ENCODE assay signal across 28 cellular contexts in the genomic region with DNA sequence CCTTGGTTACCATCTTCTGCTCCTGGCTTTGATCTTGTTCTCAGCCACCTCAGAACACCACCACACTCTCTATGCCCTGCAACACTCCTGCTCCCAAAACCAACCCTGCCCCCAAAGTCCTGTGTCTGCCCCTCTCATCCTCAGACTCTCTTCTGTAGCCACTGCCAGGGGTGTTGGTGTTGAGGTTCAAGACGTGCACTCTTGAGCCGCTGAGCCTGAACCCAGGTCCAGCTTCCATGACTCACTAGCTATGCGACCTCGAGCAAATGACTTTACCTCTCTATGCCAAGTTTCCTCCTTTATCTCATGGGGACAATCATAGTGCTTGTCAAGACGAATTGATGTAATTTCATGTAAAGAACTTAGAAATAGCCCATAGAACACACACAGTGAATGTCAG. TPM values are rescaled to one million over a fixed set of nuclear protein-coding genes. Genes with fewer than 3 reads are reported as not detected.
"Had no signal": no experiment of that assay in that cellular context is flagged by ENCODE, and none has a peak within 500 bp of the region (broad histone marks: within the 10 kb centered on the region; RNA-seq: fewer than 3 reads in every experiment).

No MANE protein-coding gene starts in this region.

- DNase-seq: activated CD4-positive, alpha-beta T cell treated with anti-CD3 and anti-CD28 coated beads, Interleukin-2, amount 50 U/mL, for 1 hour; activated CD4-positive, CD25-positive, alpha-beta regulatory T cell treated with anti-CD3 and anti-CD28 coated beads, Interleukin-2, amount 50 U/mL, for 72 hours; activated CD8-positive, alpha-beta T cell treated with anti-CD3 and anti-CD28 coated beads for 36 hours; activated naive CD8-positive, alpha-beta T cell treated with anti-CD3 and anti-CD28 coated beads, Interleukin-2, amount 50 U/mL, for 24 hours; activated T-cell treated with anti-CD3 and anti-CD28 coated beads, Interleukin-2, amount 50 U/mL, for 4 hours; anterior cingulate cortex; body of pancreas; colonic mucosa; effector memory CD4-positive, alpha-beta T cell; foreskin melanocyte; heart right ventricle; left cardiac atrium; midbrain; naive thymus-derived CD4-positive, alpha-beta T cell; stimulated activated CD4-positive, alpha-beta T cell treated with anti-CD3 and anti-CD28 coated beads, Interleukin-12 subunit alpha, Interleukin-12 subunit beta, amount 100 ng/mL, for 4 hours; stimulated activated CD4-positive, alpha-beta T cell treated with anti-CD3 and anti-CD28 coated beads, Interleukin-4, amount 100 ng/mL, for 1 hour; stimulated activated naive CD8-positive, alpha-beta T cell treated with anti-CD3 and anti-CD28 coated beads, Interleukin-15, Interleukin-2, amounts not matched to agents 100 U/mL and 50 U/mL, for 24 hours; trophoblast cell; WERI-Rb-1 had no signal

- H3K4me1 ChIP-seq: body of pancreas, colonic mucosa, heart right ventricle had no signal

- H3K27ac ChIP-seq: body of pancreas, colonic mucosa, heart right ventricle, thoracic aorta, WERI-Rb-1 had no signal

- H3K36me3 Mint-ChIP-seq: activated naive CD4-positive, alpha-beta T cell treated with anti-CD3 and anti-CD28 coated beads, Interleukin-2, amount 50 U/mL, for 24 hours; naive thymus-derived CD4-positive, alpha-beta T cell had no signal

- H3K4me3 Mint-ChIP-seq: activated CD8-positive, alpha-beta T cell treated with anti-CD3 and anti-CD28 coated beads for 36 hours; activated naive CD4-positive, alpha-beta T cell treated with anti-CD3 and anti-CD28 coated beads, Interleukin-2, amount 50 U/mL, for 24 hours; activated naive CD8-positive, alpha-beta T cell treated with anti-CD3 and anti-CD28 coated beads, Interleukin-2, amount 50 U/mL, for 24 hours; activated T-cell treated with anti-CD3 and anti-CD28 coated beads, Interleukin-2, amount 50 U/mL, for 4 hours; naive thymus-derived CD4-positive, alpha-beta T cell; neural crest cell had no signal

- H3K9me3 Mint-ChIP-seq: activated CD8-positive, alpha-beta T cell treated with anti-CD3 and anti-CD28 coated beads for 36 hours; activated naive CD4-positive, alpha-beta T cell treated with anti-CD3 and anti-CD28 coated beads, Interleukin-2, amount 50 U/mL, for 24 hours; activated naive CD8-positive, alpha-beta T cell treated with anti-CD3 and anti-CD28 coated beads, Interleukin-2, amount 50 U/mL, for 24 hours; activated T-cell treated with anti-CD3 and anti-CD28 coated beads, Interleukin-2, amount 50 U/mL, for 4 hours; activated T-helper 2 cell treated with anti-CD3 and anti-CD28 coated beads, Interferon-gamma antibody, Interleukin-2, Interleukin-4, amounts not matched to agents 10 μg/mL and 5 μg/mL and 100 μg/mL, durations not matched to agents 14 hours and 24 hours and 36 hours; neural crest cell had no signal

- H3K36me3 ChIP-seq: colonic mucosa, heart right ventricle, thoracic aorta, WERI-Rb-1 had no signal

- H3K27me3 ChIP-seq: body of pancreas, colonic mucosa had no signal

- H3K27ac Mint-ChIP-seq: activated CD8-positive, alpha-beta T cell treated with anti-CD3 and anti-CD28 coated beads for 36 hours; activated naive CD4-positive, alpha-beta T cell treated with anti-CD3 and anti-CD28 coated beads, Interleukin-2, amount 50 U/mL, for 24 hours; activated naive CD8-positive, alpha-beta T cell treated with anti-CD3 and anti-CD28 coated beads, Interleukin-2, amount 50 U/mL, for 24 hours; activated T-helper 2 cell treated with anti-CD3 and anti-CD28 coated beads, Interferon-gamma antibody, Interleukin-2, Interleukin-4, amounts not matched to agents 10 μg/mL and 5 μg/mL and 100 μg/mL, durations not matched to agents 14 hours and 24 hours and 36 hours; naive thymus-derived CD4-positive, alpha-beta T cell had no signal

- ATAC-seq: activated CD8-positive, alpha-beta T cell treated with anti-CD3 and anti-CD28 coated beads for 36 hours; activated naive CD8-positive, alpha-beta T cell treated with anti-CD3 and anti-CD28 coated beads, Interleukin-2, amount 50 U/mL, for 24 hours; activated T-cell treated with anti-CD3 and anti-CD28 coated beads, Interleukin-2, amount 50 U/mL, for 4 hours; body of pancreas; heart right ventricle; left cardiac atrium; naive thymus-derived CD4-positive, alpha-beta T cell; stimulated activated naive CD8-positive, alpha-beta T cell treated with anti-CD3 and anti-CD28 coated beads, Interleukin-15, Interleukin-2, amounts not matched to agents 100 U/mL and 50 U/mL, for 24 hours had no signal

- H3K4me1 Mint-ChIP-seq: activated naive CD4-positive, alpha-beta T cell treated with anti-CD3 and anti-CD28 coated beads, Interleukin-2, amount 50 U/mL, for 24 hours; activated naive CD8-positive, alpha-beta T cell treated with anti-CD3 and anti-CD28 coated beads, Interleukin-2, amount 50 U/mL, for 24 hours; neural crest cell had no signal

- H3K9me3 ChIP-seq: body of pancreas, colonic mucosa, heart right ventricle, thoracic aorta had no signal

- H3K4me3 ChIP-seq: body of pancreas, colonic mucosa, heart right ventricle, thoracic aorta had no signal

- H3K27me3 Mint-ChIP-seq: activated naive CD4-positive, alpha-beta T cell treated with anti-CD3 and anti-CD28 coated beads, Interleukin-2, amount 50 U/mL, for 24 hours had no signal

RNA-seq across cellular contexts. Expression of a gene that starts 0.8 kb away (rescaled TPM):
- total RNA-seq: activated CD8-positive, alpha-beta T cell treated with anti-CD3 and anti-CD28 coated beads for 36 hours; activated T-cell treated with anti-CD3 and anti-CD28 coated beads, Interleukin-2, amount 50 U/mL, for 4 hours; activated T-helper 2 cell treated with anti-CD3 and anti-CD28 coated beads, Interferon-gamma antibody, Interleukin-2, Interleukin-4, amounts not matched to agents 10 μg/mL and 5 μg/mL and 100 μg/mL, durations not matched to agents 14 hours and 24 hours and 36 hours; body of pancreas; colonic mucosa; glomerular endothelial cell; heart right ventricle; left cardiac atrium; liver; naive thymus-derived CD4-positive, alpha-beta T cell; neural crest cell; omental fat pad; thoracic aorta had no signal
- polyA plus RNA-seq: heart right ventricle; liver; naive thymus-derived CD4-positive, alpha-beta T cell had no signal

RNA-seq across cellular contexts. Expression of a gene that starts 1.0 kb away (rescaled TPM):
- total RNA-seq: activated CD8-positive, alpha-beta T cell treated with anti-CD3 and anti-CD28 coated beads for 36 hours; activated T-cell treated with anti-CD3 and anti-CD28 coated beads, Interleukin-2, amount 50 U/mL, for 4 hours; activated T-helper 2 cell treated with anti-CD3 and anti-CD28 coated beads, Interferon-gamma antibody, Interleukin-2, Interleukin-4, amounts not matched to agents 10 μg/mL and 5 μg/mL and 100 μg/mL, durations not matched to agents 14 hours and 24 hours and 36 hours; body of pancreas; colonic mucosa; dermis microvascular lymphatic vessel endothelial cell; glomerular endothelial cell; heart right ventricle; left cardiac atrium; liver; neural crest cell; omental fat pad; thoracic aorta had no signal
- polyA plus RNA-seq: esophagus; heart right ventricle; liver; naive thymus-derived CD4-positive, alpha-beta T cell had no signal
